In the genomic region with DNA sequence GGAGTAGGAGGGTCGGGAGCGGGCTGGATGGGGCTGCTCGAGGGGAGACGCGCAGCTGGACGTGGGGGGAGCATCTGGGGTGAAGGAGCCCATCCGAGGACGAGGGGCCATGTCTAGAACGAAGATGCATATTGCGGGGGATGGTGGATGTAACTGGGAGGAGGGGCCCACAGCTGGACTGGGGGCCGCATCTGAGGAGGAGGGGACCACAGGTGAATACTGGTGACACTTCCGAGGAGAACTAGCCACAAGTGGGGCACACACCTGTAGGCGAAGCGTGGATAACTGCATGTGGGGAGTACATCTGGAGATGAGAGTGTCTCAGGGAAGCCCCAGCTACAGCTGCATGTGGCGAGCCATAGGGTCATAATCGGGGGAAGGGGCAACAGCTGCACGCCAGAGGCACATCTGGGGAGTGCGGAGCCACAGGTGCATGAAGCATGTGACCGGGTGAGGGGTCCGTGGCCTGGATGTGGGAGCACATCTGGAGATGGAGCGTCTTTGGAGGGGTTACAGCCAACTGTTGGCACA, we compare ENCODE assay signal across 8 cellular contexts. TPM values are rescaled to one million over a fixed set of nuclear protein-coding genes. Genes with fewer than 3 reads are reported as not detected.
A peak's percentile ranks its signal among the peaks of the same experiment; 100 is the strongest.
DNase-seq lines count a peak whose midpoint lies in the region; ATAC-seq and TF ChIP-seq lines count a peak whose summit lies in the region.

No MANE protein-coding gene starts in this region.

- H3K9ac ChIP-seq in mammary epithelial cell (ENCODE audit: insufficient read depth, low read length), result peak overlapping the region; percentile 75

- peaks cover 4% of the 10 kb centered on the region for H3K36me3 ChIP-seq in mammary epithelial cell (ENCODE audit: insufficient read depth, low read length)
- no peaks in the 10 kb centered on the region for H3K36me3 ChIP-seq in uterus

- TF ChIP-seq CTCF in mammary epithelial cell (conservative IDR thresholded peaks at IDR 0.05 in 1 of 2, IDR thresholded peaks at IDR 0.05 in 1 of 2; ENCODE audit: extremely low read depth in 1 of 2, insufficient read depth in 1 of 2, low read depth in 1 of 2, low read length in 2 of 2) (no peak), uterus (IDR thresholded peaks at IDR 0.05) (no peak)

- CTCF ChIA-PET in mammary epithelial cell (lab: Charles Lee; ENCODE audit: low non-redundant PET), result no interaction called here

- 4% methylated on average over 6 of the region's 21 CpGs for WGBS in mammary epithelial cell (ENCODE audit: low coverage, missing lambda C conversion rate)

- peak overlapping the region; percentile 91 for H3K4me2 ChIP-seq in mammary epithelial cell (ENCODE audit: insufficient read depth, low read depth, low read length)

- no peak for TF ChIP-seq POLR2A in uterus (IDR thresholded peaks at IDR 0.05)

- BruUV-seq in mammary epithelial cell (replicated peaks; lab: Mats Ljungman, UMichigan), result no TSS peak

- no peaks in the 10 kb centered on the region for H4K20me1 ChIP-seq in mammary epithelial cell (ENCODE audit: insufficient read depth, low read length)

- H3K9me3 ChIP-seq in mammary epithelial cell (replicated peaks; ENCODE audit: insufficient read depth, low read length) (no peaks in the 10 kb centered on the region), mononuclear cell (ENCODE audit: low read depth, low read length) (no peaks in the 10 kb centered on the region), uterus (no peaks in the 10 kb centered on the region)

- H3K4me3 ChIP-seq in mammary epithelial cell (replicated peaks in 1 of 3; ENCODE audit: insufficient read depth in 1 of 3, low read depth in 2 of 3, low read length in 3 of 3) (peak overlapping the region; percentile 93 to 100 (median 97)), mononuclear cell (ENCODE audit: low read length) (peak overlapping the region; percentile 78), uterus (peak overlapping the region; percentile 86 to 87)

- H3K27ac ChIP-seq in mammary epithelial cell (ENCODE audit: insufficient read depth, low read depth, low read length) (peak overlapping the region; percentile 33), uterus (peak overlapping the region; percentile 94 to 95)

- H3K36me3 Mint-ChIP-seq in IgD-negative memory B cell, result peaks cover 2% of the 10 kb centered on the region

- intact Hi-C loops in mammary epithelial cell (cut with micrococcal nuclease), result no loop called here
- intact Hi-C loops in uterus (cut with DNase I; ENCODE audit: low total_unique reads), result no loop called here

- no peaks in the 10 kb centered on the region for H3K9me3 Mint-ChIP-seq in IgD-negative memory B cell

- dilution Hi-C loops in mammary epithelial cell (cut with HindIII; ENCODE audit: low sequenced_read_pairs), result no loop called here

- H2AFZ ChIP-seq in mammary epithelial cell (ENCODE audit: low read depth, low read length), result peak overlapping the region; percentile 98

- in situ Hi-C loops in mammary epithelial cell (cut with MboI; ENCODE audit: low sequenced_read_pairs in 2 of 2), result no loop called here

- peak overlapping the region; percentile 88 to 98 (median 97) for H3K4me3 Mint-ChIP-seq in IgD-negative memory B cell

- ATAC-seq in GM18520 (IDR thresholded peaks at IDR 0.05; ENCODE audit: unreplicated experiment), result no peak

- H3K27ac Mint-ChIP-seq in IgD-negative memory B cell, result peak overlapping the region; percentile 46 to 94 (median 84)

- peaks cover 10% of the 10 kb centered on the region for H3K4me1 ChIP-seq in mammary epithelial cell (ENCODE audit: insufficient read depth, low read length)
- peaks cover 16% of the 10 kb centered on the region for H3K4me1 ChIP-seq in mononuclear cell (ENCODE audit: insufficient read depth, low read length)
- no peaks in the 10 kb centered on the region for H3K4me1 ChIP-seq in uterus

- DNase-seq in COLO668 (lab: John Stamatoyannopoulos, UW; ENCODE audit: unreplicated experiment) (peak; percentile 15), mammary epithelial cell (peak; percentile 8), uterus (no peak), NCI-H2107 treated with DMSO at 0.1 percent for 48 hours (lab: John Stamatoyannopoulos, UW; ENCODE audit: unreplicated experiment) (no peak), germinal center (ENCODE audit: low spot score) (no peak)

- H3K27me3 ChIP-seq in mammary epithelial cell (ENCODE audit: insufficient read depth, low read length), result no peaks in the 10 kb centered on the region
- no peaks in the 10 kb centered on the region for H3K27me3 ChIP-seq in mononuclear cell (ENCODE audit: insufficient read depth, low read length)
- no peaks in the 10 kb centered on the region for H3K27me3 ChIP-seq in uterus

- no peaks in the 10 kb centered on the region for H3K27me3 Mint-ChIP-seq in IgD-negative memory B cell

- H3K4me1 Mint-ChIP-seq in IgD-negative memory B cell, result peaks cover 12 to 20% (median 17%) of the 10 kb centered on the region in 3 donors

- peaks cover 55% of the 10 kb centered on the region for H3K79me2 ChIP-seq in mammary epithelial cell (ENCODE audit: insufficient read depth, low read length)

RNA-seq across cellular contexts. Expression of a gene that starts 0.4 kb away (rescaled TPM):
- polyA plus RNA-seq in IgD-negative memory B cell, result 2.4 TPM
- total RNA-seq in mammary epithelial cell, result 1 to 10 TPM; 1.8 to 6.4 TPM
- 0.36 TPM for polyA plus RNA-seq in mammary epithelial cell
- 0.21 TPM for polyA minus RNA-seq in mammary epithelial cell
- total RNA-seq in mononuclear cell, result 0.73 TPM
- total RNA-seq in uterus, result 10 to 100 TPM in 1 of 4 donors, 1 to 10 TPM in 2, under 1 TPM in 1; 0.59 to 13.2 (median 4.2) TPM

RNA-seq across cellular contexts. Expression of a gene that starts 0.7 kb away (rescaled TPM):
- polyA plus RNA-seq in IgD-negative memory B cell (30.1 TPM), mammary epithelial cell (46.2 TPM)
- total RNA-seq in mammary epithelial cell (10 to 100 TPM; 14.0 to 55.7 TPM), mononuclear cell (24.8 TPM), uterus (10 to 100 TPM in 3 of 4 donors, 1 to 10 TPM in 1; 5.9 to 96.1 (median 28.1) TPM)
- 32.1 TPM for polyA minus RNA-seq in mammary epithelial cell

Comparison
In these comparisons a context has a peak if more than half of its experiments do, and no peak if none do; other contexts are left out.
1. DNase-seq: peak in COLO668 (single experiment) and mammary epithelial cell (single experiment); none in uterus (0 of 2), NCI-H2107 treated with DMSO at 0.1 percent for 48 hours (single experiment) and germinal center (single experiment).
2. Peak in every context shown above with its lines, with median percentiles within 50 percentile points of each other: H3K4me3 ChIP-seq.